8 cellular contexts compared by ENCODE assay signal in genomic region chr16:15434425-15435215, GRCh38. TPM values are rescaled to one million over a fixed set of nuclear protein-coding genes. Genes with fewer than 3 reads are reported as not detected.
DNase-seq lines count a peak whose midpoint lies in the region; ATAC-seq, FAIRE-seq and TF ChIP-seq lines count a peak whose summit lies in the region.

Gene BMERB1, plus strand, starts transcription at chr16:15434588. Its CDS starts 66 bp downstream, at chr16:15434654.

- WGBS in mammary epithelial cell (ENCODE audit: low coverage, missing lambda C conversion rate) = 3% methylated on average over 26 of the region's 63 CpGs
- WGBS in sigmoid colon, 2 donors = 1 to 2% methylated on average over 63 of the region's 63 CpGs

- TF ChIP-seq CTCF in mammary epithelial cell (conservative IDR thresholded peaks at IDR 0.05 in 1 of 2, IDR thresholded peaks at IDR 0.05 in 1 of 2; ENCODE audit: extremely low read depth in 1 of 2, insufficient read depth in 1 of 2, low read depth in 1 of 2, low read length in 2 of 2) (no peak), sigmoid colon (IDR thresholded peaks at IDR 0.05) (no peak)

- no peaks in the 10 kb centered on the region for H3K9me3 ChIP-seq in mammary epithelial cell (replicated peaks; ENCODE audit: insufficient read depth, low read length)
- no peaks in the 10 kb centered on the region for H3K9me3 ChIP-seq in iPS-18c (ENCODE audit: control insufficient read depth, insufficient read depth, low read length)
- no peaks in the 10 kb centered on the region for H3K9me3 ChIP-seq in sigmoid colon

- H3K27ac ChIP-seq in ACC112 (ENCODE audit: low read depth, low read length) = no peak within 1 kb of the TSS
- H3K27ac ChIP-seq in mammary epithelial cell (ENCODE audit: insufficient read depth, low read depth, low read length) = no peak within 1 kb of the TSS
- H3K27ac ChIP-seq in sigmoid colon = peak within 1 kb of the TSS; percentile 84 to 90 (median 87)

- CTCF ChIA-PET in mammary epithelial cell (lab: Charles Lee; ENCODE audit: low non-redundant PET) = interaction anchor here (0.6 kb wide), 1 partner anchor 33 kb away, joined by 4 read pairs; no protein-coding TSS in a partner anchor

- intact Hi-C loops in mammary epithelial cell (cut with micrococcal nuclease) = no loop called here
- intact Hi-C loops in sigmoid colon (cut with DNase I) = loop anchor here (10.0 kb wide), 1 partner anchor 210 kb away; the partner anchor contains the start of gene MARF1

- in situ Hi-C loops in mammary epithelial cell (cut with MboI; ENCODE audit: low sequenced_read_pairs in 2 of 2) = no loop called here

- no TSS peak for BruUV-seq in mammary epithelial cell (replicated peaks; lab: Mats Ljungman, UMichigan)

- no peak for TF ChIP-seq EP300 in sigmoid colon (IDR thresholded peaks at IDR 0.05)

- H3K4me1 ChIP-seq in ACC112 (ENCODE audit: control insufficient read depth, insufficient read depth, low read length, unreplicated experiment) (peaks cover 4% of the 10 kb centered on the region), mammary epithelial cell (ENCODE audit: insufficient read depth, low read length) (peaks cover 7% of the 10 kb centered on the region), sigmoid colon (peaks cover 0 to 23% (median 17%) of the 10 kb centered on the region in 4 donors)

- no peaks in the 10 kb centered on the region for H4K20me1 ChIP-seq in mammary epithelial cell (ENCODE audit: insufficient read depth, low read length)

- peak; percentile 49 to 62 for TF ChIP-seq POLR2A in sigmoid colon (IDR thresholded peaks at IDR 0.05)

- peak within 1 kb of the TSS; percentile 97 for H3K4me3 ChIP-seq in ACC112 (ENCODE audit: low read depth, low read length)
- H3K4me3 ChIP-seq in mammary epithelial cell (replicated peaks in 1 of 3; ENCODE audit: insufficient read depth in 1 of 3, low read depth in 2 of 3, low read length in 3 of 3) = peak within 1 kb of the TSS; percentile 59 to 87 (median 70)
- H3K4me3 ChIP-seq in iPS-18c (ENCODE audit: insufficient read depth, low read depth, low read length) = peak within 1 kb of the TSS; percentile 78
- H3K4me3 ChIP-seq in sigmoid colon = peak within 1 kb of the TSS; percentile 60 to 94 (median 94)

- dilution Hi-C loops in mammary epithelial cell (cut with HindIII; ENCODE audit: low sequenced_read_pairs) = no loop called here

- no peak for ATAC-seq in GM21367 (IDR thresholded peaks at IDR 0.05; ENCODE audit: unreplicated experiment)

- no peaks in the 10 kb centered on the region for H3K36me3 ChIP-seq in ACC112 (ENCODE audit: insufficient read depth, low read length)
- H3K36me3 ChIP-seq in mammary epithelial cell (ENCODE audit: insufficient read depth, low read length) = no peaks in the 10 kb centered on the region
- H3K36me3 ChIP-seq in sigmoid colon = no peaks in the 10 kb centered on the region

- peaks cover 12% of the 10 kb centered on the region for H3K79me2 ChIP-seq in ACC112 (ENCODE audit: control insufficient read depth, insufficient read depth, low read length, unreplicated experiment)
- H3K79me2 ChIP-seq in mammary epithelial cell (ENCODE audit: insufficient read depth, low read length) = no peaks in the 10 kb centered on the region

- H3K27me3 ChIP-seq in ACC112 (ENCODE audit: insufficient read depth, low read length) (no peaks in the 10 kb centered on the region), mammary epithelial cell (ENCODE audit: insufficient read depth, low read length) (no peaks in the 10 kb centered on the region), sigmoid colon (no peaks in the 10 kb centered on the region)

- H3K4me2 ChIP-seq in mammary epithelial cell (ENCODE audit: insufficient read depth, low read depth, low read length) = peak within 1 kb of the TSS; percentile 84

- peak within 1 kb of the TSS; percentile 79 for H2AFZ ChIP-seq in ACC112 (ENCODE audit: low read length, unreplicated experiment)
- H2AFZ ChIP-seq in mammary epithelial cell (ENCODE audit: low read depth, low read length) = peak within 1 kb of the TSS; percentile 88

- H3K9ac ChIP-seq in mammary epithelial cell (ENCODE audit: insufficient read depth, low read length) = peak within 1 kb of the TSS; percentile 27

- DNase-seq in HTR-8/SVneo (ENCODE audit: insufficient read length, low spot score) (peak; percentile 81), mammary epithelial cell (peak; percentile 60), sigmoid colon (peak; percentile 88), AML-193 (lab: John Stamatoyannopoulos, UW) (no peak)
- DNase-seq in activated CD4-positive, CD25-positive, alpha-beta regulatory T cell treated with anti-CD3 and anti-CD28 coated beads, Interleukin-2, amount 50 U/mL, for 72 hours = peak; percentile 56

- peak; percentile 36 for FAIRE-seq in HTR-8/SVneo (lab: Jason Lieb, UNC)

RNA-seq across cellular contexts. Expression of gene BMERB1, which starts in this region (rescaled TPM):
- total RNA-seq in mammary epithelial cell (10 to 100 TPM; 15.7 to 18.5 TPM), sigmoid colon (100 to 1,000 TPM in 1 of 4 donors, 10 to 100 TPM in 3; 63.4 to 112 (median 86.3) TPM)
- polyA plus RNA-seq in mammary epithelial cell (9.4 TPM), sigmoid colon (10 to 100 TPM in 2 of 3 donors, 1 to 10 TPM in 1; 3.7 to 26.4 (median 12.6) TPM)
- polyA minus RNA-seq in mammary epithelial cell = 0.67 TPM

Comparison
In these comparisons a context has a peak if more than half of its experiments do, and no peak if none do; other contexts are left out.
1. H3K27ac ChIP-seq: peak in sigmoid colon (4 of 4); none in ACC112 (single experiment) and mammary epithelial cell (single experiment).
2. DNase-seq: peak in HTR-8/SVneo (single experiment), activated CD4-positive, CD25-positive, alpha-beta regulatory T cell treated with anti-CD3 and anti-CD28 coated beads, Interleukin-2, amount 50 U/mL, for 72 hours (single experiment), mammary epithelial cell (single experiment) and sigmoid colon (single experiment); none in AML-193 (0 of 2).
3. Peak in every context shown above with its lines, with median percentiles within 50 percentile points of each other: H3K4me3 ChIP-seq.